ENCODE assay signal across 9 cellular contexts in genomic region chr15:100902436-100903190, GRCh38. TPM values are rescaled to one million over a fixed set of nuclear protein-coding genes. Genes with fewer than 3 reads are reported as not detected.
DNase-seq lines count a peak whose midpoint lies in the region; ATAC-seq and TF ChIP-seq lines count a peak whose summit lies in the region.
"Had no signal": no experiment of that assay in that cellular context is flagged by ENCODE, and none has a peak within 500 bp of the region (broad histone marks: within the 10 kb centered on the region; RNA-seq: fewer than 3 reads in every experiment).

No MANE protein-coding gene starts in this region.

- H3K27me3 Mint-ChIP-seq in chondrocyte (ENCODE audit: low read depth): no peaks in the 10 kb centered on the region
- H3K27me3 Mint-ChIP-seq in CD4-positive, alpha-beta T cell: peaks cover 12% of the 10 kb centered on the region

- H3K4me1 Mint-ChIP-seq in chondrocyte (ENCODE audit: low read depth): peaks cover 17% of the 10 kb centered on the region
- H3K4me1 Mint-ChIP-seq in CD4-positive, alpha-beta T cell (ENCODE audit: low read depth): no peaks in the 10 kb centered on the region

- peaks cover 4% of the 10 kb centered on the region for H3K9me3 Mint-ChIP-seq in chondrocyte (ENCODE audit: low read depth)
- no peaks in the 10 kb centered on the region for H3K9me3 Mint-ChIP-seq in CD4-positive, alpha-beta T cell

- no peaks in the 10 kb centered on the region for H3K9me3 ChIP-seq in AG04450 (ENCODE audit: control insufficient read depth, insufficient read depth, low read length)
- H3K9me3 ChIP-seq in CD4-positive, alpha-beta T cell (ENCODE audit: control insufficient read depth, low read length): no peaks in the 10 kb centered on the region

- POLR2A ChIA-PET in AG04450 (lab: Yijun Ruan, JAX): no interaction called here
- POLR2A ChIA-PET in CD4-positive, alpha-beta T cell (lab: Charles Lee): no interaction called here

- peak overlapping the region; percentile 95 for H3K27ac ChIP-seq in AG04450 (ENCODE audit: low read depth, low read length)
- no peak overlapping the region for H3K27ac ChIP-seq in CD4-positive, alpha-beta T cell (ENCODE audit: low read depth, low read length)

- peak; percentile 69 for DNase-seq in AG04450 (ENCODE audit: low read depth, low spot score)
- DNase-seq in NCI-H2081 treated with DMSO at 0.1 percent for 48 hours (lab: John Stamatoyannopoulos, UW): peak; percentile 64
- no peak for DNase-seq in chondrocyte (ENCODE audit: low spot score)
- peak; percentile 26 for DNase-seq in medulla oblongata (ENCODE audit: extremely low spot score)
- peak; percentile 91 for DNase-seq in ureter (ENCODE audit: low spot score)
- no peak for DNase-seq in cortex of kidney (lab: John Stamatoyannopoulos, UW)
- DNase-seq in CD4-positive, alpha-beta T cell: no peak
- DNase-seq: DND-41 had no signal

- CTCF ChIA-PET in AG04450 (lab: Charles Lee): interaction anchor here (0.8 to 3.0 kb wide), 8 partner anchors 9 to 273 kb away, joined by 3 to 22 read pairs (median 4); partner anchors contain the start of gene LRRK1
- CTCF ChIA-PET in CD4-positive, alpha-beta T cell (lab: Charles Lee): no interaction called here

- intact Hi-C loops in CD4-positive, alpha-beta T cell (cut with DNase I, micrococcal nuclease): no loop called here

- H3K27ac Mint-ChIP-seq in chondrocyte (ENCODE audit: unreplicated experiment): peak overlapping the region; percentile 77
- H3K27ac Mint-ChIP-seq in CD4-positive, alpha-beta T cell: no peak overlapping the region

- H3K36me3 Mint-ChIP-seq in chondrocyte (ENCODE audit: low read depth): no peaks in the 10 kb centered on the region
- no peaks in the 10 kb centered on the region for H3K36me3 Mint-ChIP-seq in CD4-positive, alpha-beta T cell (ENCODE audit: low read depth)

- H3K4me3 ChIP-seq in AG04450 (ENCODE audit: low read depth, low read length): peak overlapping the region; percentile 31; the same call in 1 of the 2 replicates

- H3K4me3 Mint-ChIP-seq in chondrocyte (ENCODE audit: unreplicated experiment): peak overlapping the region; percentile 47
- no peak overlapping the region for H3K4me3 Mint-ChIP-seq in CD4-positive, alpha-beta T cell

- H3K27me3 ChIP-seq in AG04450 (ENCODE audit: control insufficient read depth, insufficient read depth, low read length): no peaks in the 10 kb centered on the region
- peaks cover 5% of the 10 kb centered on the region for H3K27me3 ChIP-seq in CD4-positive, alpha-beta T cell (ENCODE audit: control insufficient read depth, insufficient read depth, low read length)

- no peak for ATAC-seq in HG03571 (IDR thresholded peaks at IDR 0.05; ENCODE audit: unreplicated experiment)
- ATAC-seq in CD4-positive, alpha-beta T cell (ENCODE audit: poor library complexity): no peak

- no peak for TF ChIP-seq CTCF in AG04450 (IDR thresholded peaks at IDR 0.05; ENCODE audit: low read depth, low read length)
- no peak for TF ChIP-seq CTCF in chondrocyte (IDR thresholded peaks at IDR 0.05)
- no peak for TF ChIP-seq CTCF in CD4-positive, alpha-beta T cell (IDR thresholded peaks at IDR 0.05)

RNA-seq across cellular contexts. Expression of gene LRRK1, which starts 16.5 kb away (rescaled TPM):
- 5.6 and 6.4 TPM in 2 replicates for polyA plus RNA-seq in AG04450 (2011; rRNA removed)
- 12.2 and 17.3 TPM in 2 replicates for polyA minus RNA-seq in AG04450 (2011; rRNA and poly(A)+ RNA removed)
- total RNA-seq in chondrocyte (6.0 to 11.3 TPM (median 10.1 TPM) in 3 replicates), ureter (29.5 TPM)
- total RNA-seq in CD4-positive, alpha-beta T cell: under 1 TPM; 0.60 to 0.73 TPM

RNA-seq across cellular contexts. Expression of gene ALDH1A3, which starts 23.0 kb away (rescaled TPM):
- polyA plus RNA-seq in AG04450 (2011; rRNA removed): 19.5 and 20.6 TPM in 2 replicates
- polyA minus RNA-seq in AG04450 (2011; rRNA and poly(A)+ RNA removed): 10.3 and 14.5 TPM in 2 replicates
- total RNA-seq in chondrocyte (0.51 to 0.55 TPM in 2 of 3 replicates, not detected in the other), ureter (24.2 TPM)
- total RNA-seq in CD4-positive, alpha-beta T cell: not detected

Comparison
In these comparisons a context has a peak if more than half of its experiments do, and no peak if none do; other contexts are left out.
1. DNase-seq: peak in AG04450 (single experiment), NCI-H2081 treated with DMSO at 0.1 percent for 48 hours (single experiment), medulla oblongata (single experiment) and ureter (single experiment); none in chondrocyte (single experiment), cortex of kidney (single experiment) and CD4-positive, alpha-beta T cell (0 of 10).
2. RNA of gene ALDH1A3, which starts 23.0 kb away (total RNA-seq): 24.2 TPM in ureter (single experiment); 0.51 to 0.55 TPM in chondrocyte and not detected in CD4-positive, alpha-beta T cell; every median in the first group is over 10 times any median in the second.